ENCODE assay signal across 28 cellular contexts in the genomic region with DNA sequence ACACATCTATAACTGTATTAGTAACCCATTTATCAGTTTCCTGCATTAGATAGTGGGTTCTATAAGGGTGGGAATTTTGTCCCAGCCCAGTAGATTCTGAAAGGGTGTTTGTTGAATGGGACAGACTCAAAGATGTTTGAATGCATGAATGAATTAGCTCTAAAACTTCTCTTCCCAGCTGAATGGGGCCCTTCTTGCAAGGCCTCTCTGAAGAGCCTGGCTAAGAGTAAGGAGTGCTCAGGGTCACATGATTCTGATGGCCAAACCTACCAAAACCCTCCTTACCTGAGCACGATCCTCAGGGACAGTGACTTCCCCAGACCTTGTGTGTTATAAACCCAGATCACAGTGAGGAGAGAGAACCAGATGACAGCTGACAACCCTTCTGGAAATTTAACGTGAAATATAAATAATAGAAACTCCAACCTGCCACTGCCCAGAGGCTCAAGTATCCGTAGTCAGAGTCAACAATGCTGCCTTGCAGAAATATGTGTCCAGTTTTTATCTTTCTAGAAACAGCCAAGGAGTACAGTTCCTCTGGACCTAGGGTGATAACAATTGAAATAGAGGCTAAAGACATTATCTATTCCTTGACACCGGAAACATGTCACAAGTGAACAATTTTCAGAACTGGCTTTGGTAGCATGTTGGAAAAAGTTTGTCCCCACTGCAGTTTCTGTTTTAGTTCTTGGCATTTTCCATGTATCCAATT.
"Had no signal": no experiment of that assay in that cellular context is flagged by ENCODE, and none has a peak within 500 bp of the region (broad histone marks: within the 10 kb centered on the region; RNA-seq: fewer than 3 reads in every experiment).

No MANE protein-coding gene starts in this region.

- H3K36me3 ChIP-seq: left lung, lower lobe of right lung, neural progenitor cell, neutrophil, ovary, right atrium auricular region, right lobe of liver, stomach, thyroid gland, transverse colon, upper lobe of left lung, vagina had no signal

- H3K36me3 Mint-ChIP-seq: immature natural killer cell; naive thymus-derived CD8-positive, alpha-beta T cell; neural progenitor cell; stimulated activated naive B cell treated with anti-CD40 and anti-IgM and Interleukin-4, amounts not matched to agents 10 μg/mL and 1 μg/mL and 100 μg/mL, for 72 hours had no signal

- H3K27me3 ChIP-seq: left lung, neural progenitor cell, neutrophil, ovary, right atrium auricular region, right lobe of liver, stomach, testis, thyroid gland, transverse colon, upper lobe of left lung, vagina had no signal

- H3K4me1 Mint-ChIP-seq: immature natural killer cell; naive thymus-derived CD8-positive, alpha-beta T cell; nephron progenitor cell; neural progenitor cell; stimulated activated naive B cell treated with anti-CD40 and anti-IgM and Interleukin-4, amounts not matched to agents 10 μg/mL and 1 μg/mL and 100 μg/mL, for 72 hours had no signal

- H3K27ac Mint-ChIP-seq: immature natural killer cell; naive thymus-derived CD8-positive, alpha-beta T cell; nephron progenitor cell; neural progenitor cell; progenitor cell of endocrine pancreas; stimulated activated naive B cell treated with anti-CD40 and anti-IgM and Interleukin-4, amounts not matched to agents 10 μg/mL and 1 μg/mL and 100 μg/mL, for 72 hours had no signal

- H3K9me3 ChIP-seq: left lung, lower lobe of right lung, neutrophil, ovary, right atrium auricular region, right lobe of liver, stomach, testis, thyroid gland, transverse colon, upper lobe of left lung, vagina had no signal

- DNase-seq: hypothalamus; immature natural killer cell; kidney; left colon; left lung; lower lobe of right lung; mammary epithelial cell; mesenchymal stem cell; naive thymus-derived CD8-positive, alpha-beta T cell; nephron progenitor cell; occipital lobe; ovary; right lobe of liver; stimulated activated CD4-positive, alpha-beta T cell treated with anti-CD3 and anti-CD28 coated beads, Interleukin-1b, Interleukin-23, amount 100 ng/mL, for 48 hours; stimulated activated CD4-positive, alpha-beta T cell treated with anti-CD3 and anti-CD28 coated beads, Interleukin-2, amount 100 ng/mL, for 48 hours; stimulated activated naive B cell treated with anti-CD40 and anti-IgM and Interleukin-4, amounts not matched to agents 10 μg/mL and 1 μg/mL and 100 μg/mL, for 72 hours; stimulated activated naive CD8-positive, alpha-beta T cell treated with anti-CD3 and anti-CD28 coated beads, Interleukin-15, Interleukin-2, amounts not matched to agents 100 U/mL and 50 U/mL, for 24 hours; stomach; testis; thyroid gland; transverse colon; upper lobe of left lung had no signal

- H3K27me3 Mint-ChIP-seq: stimulated activated naive B cell treated with anti-CD40 and anti-IgM and Interleukin-4, amounts not matched to agents 10 μg/mL and 1 μg/mL and 100 μg/mL, for 72 hours had no signal

- H3K4me3 Mint-ChIP-seq: immature natural killer cell; naive thymus-derived CD8-positive, alpha-beta T cell; nephron progenitor cell; neural progenitor cell; stimulated activated naive B cell treated with anti-CD40 and anti-IgM and Interleukin-4, amounts not matched to agents 10 μg/mL and 1 μg/mL and 100 μg/mL, for 72 hours had no signal

- H3K4me3 ChIP-seq: left lung, lower lobe of right lung, neural progenitor cell, ovary, right atrium auricular region, right lobe of liver, smooth muscle cell, stomach, testis, thyroid gland, transverse colon, upper lobe of left lung, vagina had no signal

- H3K9me3 Mint-ChIP-seq: immature natural killer cell; nephron progenitor cell; neural progenitor cell; stimulated activated naive B cell treated with anti-CD40 and anti-IgM and Interleukin-4, amounts not matched to agents 10 μg/mL and 1 μg/mL and 100 μg/mL, for 72 hours had no signal
